In genomic region chr14:52552063-52552988, GRCh38 we compare ENCODE assay signal across 8 cellular contexts. TPM values are rescaled to one million over a fixed set of nuclear protein-coding genes. Genes with fewer than 3 reads are reported as not detected.
DNase-seq lines count a peak whose midpoint lies in the region; ATAC-seq, FAIRE-seq and TF ChIP-seq lines count a peak whose summit lies in the region.

Gene GPR137C, plus strand, starts transcription at chr14:52552836. Its CDS starts 312 bp downstream, at chr14:52553148.
Gene TXNDC16, minus strand, starts transcription at chr14:52552505. Its CDS starts 8,948 bp downstream, at chr14:52543557.

- WGBS in pancreas, 2 donors, result 0% methylated on average over 71 to 81 of the region's 81 CpGs

- H3K27ac ChIP-seq in cardiac muscle cell, result peak within 1 kb of the TSS; percentile 94
- peak within 1 kb of the TSS; percentile 76 to 96 (median 85) for H3K27ac ChIP-seq in pancreas
- H3K27ac ChIP-seq in tibial artery, result peak within 1 kb of the TSS; percentile 93

- TF ChIP-seq CTCF in cardiac muscle cell (IDR thresholded peaks at IDR 0.05; ENCODE audit: low read depth, low read length), result no peak
- TF ChIP-seq CTCF in pancreas (IDR thresholded peaks at IDR 0.05), result no peak
- TF ChIP-seq CTCF in tibial artery (IDR thresholded peaks at IDR 0.05), result no peak

- peak; percentile 85 for TF ChIP-seq POLR2A in GM12891 (IDR thresholded peaks at IDR 0.05; ENCODE audit: low read depth, low read length)

- H3K36me3 ChIP-seq in adipocyte (ENCODE audit: control insufficient read depth, insufficient read depth, low read length, severe bottlenecking) (no peaks in the 10 kb centered on the region), cardiac muscle cell (no peaks in the 10 kb centered on the region), pancreas (no peaks in the 10 kb centered on the region), tibial artery (no peaks in the 10 kb centered on the region)

- peak; percentile 91 for DNase-seq in GM12891 (ENCODE audit: insufficient read length, low spot score)
- peak; percentile 99 for DNase-seq in NCI-H1417 treated with DMSO at 0.1 percent for 48 hours (lab: John Stamatoyannopoulos, UW)
- peak; percentile 99 for DNase-seq in SW 1271 (lab: John Stamatoyannopoulos, UW)
- DNase-seq in adipocyte (ENCODE audit: low read depth), result peak; percentile 100
- peak; percentile 100 for DNase-seq in cardiac muscle cell (ENCODE audit: low read depth in 1 of 2, low spot score in 1 of 2)
- DNase-seq in pancreas, result peak; percentile 96 to 100 (median 99)
- peak; percentile 100 for DNase-seq in tibial artery

- H3K4me1 ChIP-seq in adipocyte (ENCODE audit: control insufficient read depth, insufficient read depth, low read length) (peaks cover 8% of the 10 kb centered on the region), cardiac muscle cell (ENCODE audit: low read depth) (no peaks in the 10 kb centered on the region), pancreas (peaks cover 9 to 12% (median 10%) of the 10 kb centered on the region in 3 donors), tibial artery (peaks cover 0 to 35% (median 17%) of the 10 kb centered on the region in 4 donors)

- H3K4me3 ChIP-seq in adipocyte (ENCODE audit: low read length) (peak within 1 kb of the TSS; percentile 89), cardiac muscle cell (peak within 1 kb of the TSS; percentile 63), pancreas (peak within 1 kb of the TSS; percentile 63 to 80 (median 70)), tibial artery (peak within 1 kb of the TSS; percentile 85 to 96)

- H3K9ac ChIP-seq in adipocyte (ENCODE audit: low read length), result peak within 1 kb of the TSS; percentile 75

- peak; percentile 95 for ATAC-seq in HG02798 (IDR thresholded peaks at IDR 0.05; ENCODE audit: poor library complexity, unreplicated experiment)
- peak; percentile 93 to 98 (median 94) for ATAC-seq in pancreas

- H3K9me3 ChIP-seq in adipocyte (ENCODE audit: control insufficient read depth, low read length) (no peaks in the 10 kb centered on the region), cardiac muscle cell (ENCODE audit: low read depth) (no peaks in the 10 kb centered on the region), pancreas (no peaks in the 10 kb centered on the region), tibial artery (no peaks in the 10 kb centered on the region)

- H3K27me3 ChIP-seq in adipocyte (replicated peaks; ENCODE audit: control insufficient read depth, insufficient read depth, low read length) (no peaks in the 10 kb centered on the region), cardiac muscle cell (no peaks in the 10 kb centered on the region), pancreas (no peaks in the 10 kb centered on the region), tibial artery (peaks cover 0 to 2% of the 10 kb centered on the region in 2 donors)

- FAIRE-seq in GM12891 (lab: Jason Lieb, UNC), result peak; percentile 100
- FAIRE-seq in pancreas (lab: Jason Lieb, UNC), result peak; percentile 95

- intact Hi-C loops in pancreas (cut with DNase I), result no loop called here
- intact Hi-C loops in tibial artery (cut with DNase I; ENCODE audit: low total_unique reads), result loop anchor here (5.0 kb wide), 1 partner anchor 140 kb away; no protein-coding TSS in a partner anchor

TF ChIP-seq in GM12891, 5 proteins besides CTCF, POLR2A, EP300 and RAD21:
- peak; percentile 56; the same call in 1 of the 2 replicates for TF ChIP-seq TAF1 (IDR thresholded peaks at IDR 0.05; ENCODE audit: low read depth, low read length)
- no peak for TF ChIP-seq PAX5 (IDR thresholded peaks at IDR 0.05; ENCODE audit: insufficient read depth, low read length, severe bottlenecking)
- TF ChIP-seq SPI1 (IDR thresholded peaks at IDR 0.05; ENCODE audit: low read depth, low read length), result no peak
- TF ChIP-seq POLR2AphosphoS5 (IDR thresholded peaks at IDR 0.05; ENCODE audit: low read depth, low read length), result peak; percentile 77
- TF ChIP-seq POU2F2 (IDR thresholded peaks at IDR 0.05; ENCODE audit: low read depth, low read length), result peak; percentile 48

RNA-seq across cellular contexts. Expression of gene GPR137C, which starts in this region (rescaled TPM):
- 0.39 TPM for polyA plus RNA-seq in GM12891 (2012; ENCODE audit: low read depth, missing spikeins)
- 1.4 and 1.7 TPM in 2 replicates for total RNA-seq in cardiac muscle cell
- 1.1 and 2.7 TPM in 2 replicates for polyA plus RNA-seq in cardiac muscle cell
- under 1 TPM; 0.13 to 0.81 (median 0.35) TPM for total RNA-seq in pancreas
- polyA plus RNA-seq in pancreas, result under 1 TPM; 0.27 to 0.47 TPM

RNA-seq across cellular contexts. Expression of gene TXNDC16, which starts in this region (rescaled TPM):
- 2.5 TPM for polyA plus RNA-seq in GM12891 (2012; ENCODE audit: low read depth, missing spikeins)
- total RNA-seq in cardiac muscle cell (4.7 and 7.8 TPM in 2 replicates), pancreas (1 to 10 TPM; 4.0 to 7.4 (median 4.8) TPM)
- polyA plus RNA-seq in cardiac muscle cell (6.9 and 10.7 TPM in 2 replicates), pancreas (1 to 10 TPM; 1.1 to 3.9 TPM)

Comparison
In these comparisons a context has a peak if more than half of its experiments do, and no peak if none do; other contexts are left out.
1. Peak in every context shown above with its lines: DNase-seq, ATAC-seq, H3K4me3 ChIP-seq and H3K27ac ChIP-seq.